8 cellular contexts compared by ENCODE assay signal in genomic region chr5:40383719-40384651, GRCh38.
DNase-seq lines count a peak whose midpoint lies in the region; ATAC-seq and TF ChIP-seq lines count a peak whose summit lies in the region.

No MANE protein-coding gene starts in this region.

- no peak for TF ChIP-seq POLR2A in vagina (IDR thresholded peaks at IDR 0.05)

- no peaks in the 10 kb centered on the region for H3K9me3 ChIP-seq in vagina

- no peaks in the 10 kb centered on the region for H3K9me2 ChIP-seq in GM23338 (ENCODE audit: insufficient read depth)

- H3K4me2 ChIP-seq in GM23338, result no peak overlapping the region

- peaks cover 49% of the 10 kb centered on the region for H3K4me1 Mint-ChIP-seq in osteocyte (ENCODE audit: unreplicated experiment)
- peaks cover 17% of the 10 kb centered on the region; the same call in 2 of the 3 replicates for H3K4me1 Mint-ChIP-seq in GM23338

- H3K27me3 Mint-ChIP-seq in osteocyte (ENCODE audit: unreplicated experiment) (no peaks in the 10 kb centered on the region), GM23338 (ENCODE audit: insufficient read depth, low read depth, poor library complexity) (no peaks in the 10 kb centered on the region)

- H3K4me3 Mint-ChIP-seq in osteocyte (ENCODE audit: unreplicated experiment), result no peak overlapping the region
- no peak overlapping the region for H3K4me3 Mint-ChIP-seq in GM23338

- ATAC-seq in GM18868 (IDR thresholded peaks at IDR 0.05; ENCODE audit: unreplicated experiment) (peak; percentile 52), HG03139 (IDR thresholded peaks at IDR 0.05; ENCODE audit: unreplicated experiment) (peak; percentile 37), GM23338 (no peak)
- ATAC-seq in activated naive CD4-positive, alpha-beta T cell treated with anti-CD3 and anti-CD28 coated beads, Interleukin-2, amount 50 U/mL, for 72 hours, result peak; percentile 82 to 83

- peaks cover 8 to 36% of the 10 kb centered on the region in 2 donors for H3K36me3 Mint-ChIP-seq in activated naive CD4-positive, alpha-beta T cell treated with anti-CD3 and anti-CD28 coated beads, Interleukin-2, amount 50 U/mL, for 72 hours
- H3K36me3 Mint-ChIP-seq in osteocyte (ENCODE audit: unreplicated experiment) (no peaks in the 10 kb centered on the region), GM23338 (ENCODE audit: low read depth) (no peaks in the 10 kb centered on the region)

- peak overlapping the region; percentile 92 to 95 for H3K27ac Mint-ChIP-seq in activated naive CD4-positive, alpha-beta T cell treated with anti-CD3 and anti-CD28 coated beads, Interleukin-2, amount 50 U/mL, for 72 hours
- H3K27ac Mint-ChIP-seq in osteocyte (ENCODE audit: unreplicated experiment), result peak overlapping the region; percentile 62
- H3K27ac Mint-ChIP-seq in GM23338, result no peak overlapping the region

- no peaks in the 10 kb centered on the region for H3K4me1 ChIP-seq in vagina
- H3K4me1 ChIP-seq in GM23338 (ENCODE audit: insufficient read depth), result peaks cover 12% of the 10 kb centered on the region; the same call in 1 of the 2 replicates

- no peaks in the 10 kb centered on the region for H4K20me1 ChIP-seq in GM23338 (replicated peaks; ENCODE audit: insufficient read depth)

- DNase-seq in activated naive CD4-positive, alpha-beta T cell treated with anti-CD3 and anti-CD28 coated beads, Interleukin-2, amount 50 U/mL, for 72 hours (ENCODE audit: low spot score in 2 of 2), result peak in 1 of 2 donors; percentile 36
- DNase-seq in osteocyte (ENCODE audit: extremely low spot score, unreplicated experiment) (no peak), ACHN (no peak), vagina (ENCODE audit: extremely low spot score in 2 of 2) (no peak), GM23338 (ENCODE audit: low spot score) (no peak), globus pallidus (ENCODE audit: low spot score) (no peak)

- in situ Hi-C loops in ACHN (cut with HindIII; ENCODE audit: low pct_ligation_motif_present, low pct_unique_long_range_greater_than_20kb, low sequenced_read_pairs), result no loop called here

- H2AFZ ChIP-seq in GM23338, result no peak overlapping the region; the same call in 1 of the 2 replicates

- H3K27me3 ChIP-seq in vagina (no peaks in the 10 kb centered on the region), GM23338 (ENCODE audit: insufficient read depth) (no peaks in the 10 kb centered on the region)

- H3K36me3 ChIP-seq in vagina (no peaks in the 10 kb centered on the region), GM23338 (ENCODE audit: insufficient read depth) (no peaks in the 10 kb centered on the region)

- intact Hi-C loops in vagina (cut with DNase I), result no loop called here

- H3K79me2 ChIP-seq in GM23338 (replicated peaks; ENCODE audit: insufficient read depth), result no peaks in the 10 kb centered on the region

- no peaks in the 10 kb centered on the region for H3F3A ChIP-seq in GM23338 (replicated peaks; ENCODE audit: low read depth)

- TF ChIP-seq CTCF in osteocyte (IDR thresholded peaks at IDR 0.05) (no peak), vagina (IDR thresholded peaks at IDR 0.05) (no peak), GM23338 (conservative IDR thresholded peaks at IDR 0.05; ENCODE audit: low read depth in 2 of 2) (no peak)

- H3K27ac ChIP-seq in vagina (no peak overlapping the region), GM23338 (ENCODE audit: low read depth) (no peak overlapping the region)

- H3K9me3 Mint-ChIP-seq in activated naive CD4-positive, alpha-beta T cell treated with anti-CD3 and anti-CD28 coated beads, Interleukin-2, amount 50 U/mL, for 72 hours, result peaks cover 11 to 15% of the 10 kb centered on the region in 2 donors
- H3K9me3 Mint-ChIP-seq in osteocyte (ENCODE audit: unreplicated experiment), result no peaks in the 10 kb centered on the region
- H3K9me3 Mint-ChIP-seq in GM23338, result no peaks in the 10 kb centered on the region

- no peak overlapping the region for H3K4me3 ChIP-seq in vagina
- no peak overlapping the region for H3K4me3 ChIP-seq in GM23338

TF ChIP-seq in GM23338, 12 proteins besides CTCF, POLR2A, EP300 and RAD21 (continues in another document):
- TF ChIP-seq CREB1 (CRISPR knock-in tag; IDR thresholded peaks at IDR 0.05; ENCODE audit: low read depth) (no peak), STAT1 (IDR thresholded peaks at IDR 0.05; ENCODE audit: unreplicated experiment) (no peak), ZNF114 (CRISPR knock-in tag; IDR thresholded peaks at IDR 0.05) (no peak), JUNB (IDR thresholded peaks at IDR 0.05; ENCODE audit: unreplicated experiment) (no peak), EZH2 (IDR thresholded peaks at IDR 0.05; ENCODE audit: low read depth, unreplicated experiment) (no peak), ZNF331 (CRISPR knock-in tag; IDR thresholded peaks at IDR 0.05; ENCODE audit: low read depth) (no peak), ZNF462 (CRISPR knock-in tag; IDR thresholded peaks at IDR 0.05) (no peak), NANOG (IDR thresholded peaks at IDR 0.05; ENCODE audit: borderline replicate concordance) (no peak)
